ENCODE assay signal across 17 cellular contexts in the genomic region with DNA sequence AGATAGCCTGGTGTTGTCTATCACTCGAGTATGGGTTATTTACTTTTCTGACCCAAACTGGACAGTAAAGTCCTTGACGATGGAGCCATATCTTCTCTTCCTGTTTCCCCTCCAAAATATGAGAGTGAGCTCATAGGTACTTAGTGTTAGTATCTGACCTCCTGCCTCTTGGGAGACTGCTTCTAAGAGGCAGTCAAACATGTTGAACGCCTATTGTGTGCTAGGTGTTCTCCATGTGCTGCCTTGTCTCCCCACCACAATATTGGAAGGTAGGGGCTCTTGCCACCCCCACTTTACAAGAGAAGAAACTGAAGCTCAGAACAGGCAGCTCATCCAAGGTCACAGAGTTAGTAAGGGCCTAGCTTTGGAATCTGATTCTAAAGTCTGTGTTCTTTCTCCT. TPM values are rescaled to one million over a fixed set of nuclear protein-coding genes. Genes with fewer than 3 reads are reported as not detected.
A peak's percentile ranks its signal among the peaks of the same experiment; 100 is the strongest.
DNase-seq lines count a peak whose midpoint lies in the region; ATAC-seq and TF ChIP-seq lines count a peak whose summit lies in the region.
"Had no signal": no experiment of that assay in that cellular context is flagged by ENCODE, and none has a peak within 500 bp of the region (broad histone marks: within the 10 kb centered on the region; RNA-seq: fewer than 3 reads in every experiment).

No MANE protein-coding gene starts in this region.

- peaks cover 11 to 83% (median 71%) of the 10 kb centered on the region in 11 experiments; a peak in 19 of 22 replicates for H4K20me1 ChIP-seq in BLaER1 treated with 17β-estradiol and CSF1 and Interleukin-3, amounts not matched to agents 10 nM and 100 nM
- H4K20me1 ChIP-seq in osteoblast (ENCODE audit: insufficient read depth, low read length) = peaks cover 37% of the 10 kb centered on the region

- no peak overlapping the region for H2AFZ ChIP-seq in osteoblast (ENCODE audit: low read length)

- DNase-seq in RWPE2 (ENCODE audit: low spot score) (no peak), foreskin keratinocyte (no peak), osteoblast (ENCODE audit: insufficient read length, low spot score, missing footprints) (peak; percentile 58), NCI-H526 (lab: John Stamatoyannopoulos, UW) (no peak), GM13977 (ENCODE audit: low spot score) (no peak)
- DNase-seq: CD4-positive, alpha-beta memory T cell; DMS153; NCI-H1694; NCI-H2081; NCI-H2171; NCI-H345; NCI-H524; NCI-H82; SJCRH30 had no signal

- H3K27ac ChIP-seq in BLaER1 treated with 17β-estradiol and CSF1 and Interleukin-3, amounts not matched to agents 10 nM and 100 nM = no peak overlapping the region
- H3K27ac ChIP-seq in RWPE2 (ENCODE audit: poor library complexity, severe bottlenecking) (peak overlapping the region; percentile 83), foreskin keratinocyte (peak overlapping the region; percentile 42), osteoblast (ENCODE audit: low read depth, low read length) (no peak overlapping the region)
- H3K27ac ChIP-seq: SJCRH30 had no signal

- no peak for ATAC-seq in RWPE2 (ENCODE audit: low read depth)
- ATAC-seq in foreskin keratinocyte = no peak
- ATAC-seq in GM21737 (IDR thresholded peaks at IDR 0.05; ENCODE audit: unreplicated experiment) = no peak
- ATAC-seq: Panc1 had no signal

- TF ChIP-seq CTCF in RWPE2 (IDR thresholded peaks at IDR 0.05; ENCODE audit: poor library complexity, severe bottlenecking) = no peak
- no peak for TF ChIP-seq CTCF in foreskin keratinocyte (conservative IDR thresholded peaks at IDR 0.05)
- TF ChIP-seq CTCF in osteoblast (IDR thresholded peaks at IDR 0.05; ENCODE audit: extremely low read depth, low read depth, low read length) = no peak
- no peak for TF ChIP-seq CTCF in GM13977 (IDR thresholded peaks at IDR 0.05; ENCODE audit: extremely low read depth, insufficient read depth, missing control alignments)

- H3K79me2 ChIP-seq in osteoblast (ENCODE audit: insufficient read depth, low read length) = peaks cover 28% of the 10 kb centered on the region

- no peak overlapping the region for H3K4me3 ChIP-seq in BLaER1 treated with 17β-estradiol and CSF1 and Interleukin-3, amounts not matched to agents 10 nM and 100 nM
- H3K4me3 ChIP-seq in RWPE2 (ENCODE audit: severe bottlenecking) (no peak overlapping the region), osteoblast (ENCODE audit: insufficient read depth, low read length) (no peak overlapping the region)
- H3K4me3 ChIP-seq: SJCRH30 had no signal

- peak overlapping the region in 7 of 11 experiments; percentile 46 to 92 (median 81); a peak in 11 of 22 replicates for H3K4me2 ChIP-seq in BLaER1 treated with 17β-estradiol and CSF1 and Interleukin-3, amounts not matched to agents 10 nM and 100 nM
- no peak overlapping the region for H3K4me2 ChIP-seq in osteoblast (ENCODE audit: insufficient read depth, low read length)

- H3K4me1 ChIP-seq in BLaER1 treated with 17β-estradiol and CSF1 and Interleukin-3, amounts not matched to agents 10 nM and 100 nM = peaks cover 40 to 84% (median 70%) of the 10 kb centered on the region in 10 experiments
- H3K4me1 ChIP-seq in RWPE2 (ENCODE audit: insufficient read depth, poor library complexity, severe bottlenecking) (peaks cover 14% of the 10 kb centered on the region), foreskin keratinocyte (peaks cover 9% of the 10 kb centered on the region), osteoblast (ENCODE audit: insufficient read depth, low read length) (no peaks in the 10 kb centered on the region)

- H3K36me3 ChIP-seq in BLaER1 treated with 17β-estradiol and CSF1 and Interleukin-3, amounts not matched to agents 10 nM and 100 nM = peaks cover 15 to 53% (median 24%) of the 10 kb centered on the region in 11 experiments; a peak in 17 of 22 replicates
- H3K36me3 ChIP-seq in RWPE2 (ENCODE audit: low read depth) = peaks cover 46% of the 10 kb centered on the region
- H3K36me3 ChIP-seq in osteoblast (ENCODE audit: insufficient read depth, low read length) = peaks cover 4% of the 10 kb centered on the region
- H3K36me3 ChIP-seq: SJCRH30 had no signal

- H3K9me3 ChIP-seq in BLaER1 treated with 17β-estradiol and CSF1 and Interleukin-3, amounts not matched to agents 10 nM and 100 nM (replicated peaks in 1 of 11) = no peaks in the 10 kb centered on the region
- H3K9me3 ChIP-seq in RWPE2 (ENCODE audit: severe bottlenecking) (no peaks in the 10 kb centered on the region), osteoblast (ENCODE audit: low read depth, low read length) (no peaks in the 10 kb centered on the region)
- H3K9me3 ChIP-seq: SJCRH30 had no signal

- no peak overlapping the region for H3K9ac ChIP-seq in BLaER1 treated with 17β-estradiol and CSF1 and Interleukin-3, amounts not matched to agents 10 nM and 100 nM

- in situ Hi-C loops in GM13977 (cut with MboI; ENCODE audit: low pct_unique_long_range_greater_than_20kb, low sequenced_read_pairs, unreplicated experiment) = no loop called here

- peaks cover 30 to 90% (median 65%) of the 10 kb centered on the region in 11 experiments for H3K27me3 ChIP-seq in BLaER1 treated with 17β-estradiol and CSF1 and Interleukin-3, amounts not matched to agents 10 nM and 100 nM
- H3K27me3 ChIP-seq in RWPE2 (ENCODE audit: insufficient read depth, poor library complexity, severe bottlenecking) (no peaks in the 10 kb centered on the region), foreskin keratinocyte (no peaks in the 10 kb centered on the region), osteoblast (ENCODE audit: insufficient read depth, low read length) (peaks cover 8% of the 10 kb centered on the region)
- H3K27me3 ChIP-seq: SJCRH30 had no signal

RNA-seq across cellular contexts. Expression of gene EFNB1, which starts 8.3 kb away (rescaled TPM):
- total RNA-seq in foreskin keratinocyte (186 and 223 TPM in 2 replicates), osteoblast (34.7 and 35.7 TPM in 2 replicates)
- 133 and 150 TPM in 2 replicates for polyA plus RNA-seq in foreskin keratinocyte

Comparison
In these comparisons a context has a peak if more than half of its experiments do, and no peak if none do; other contexts are left out.
1. H3K27ac ChIP-seq: peak in RWPE2 (single experiment) and foreskin keratinocyte (single experiment); none in BLaER1 treated with 17β-estradiol and CSF1 and Interleukin-3, amounts not matched to agents 10 nM and 100 nM (0 of 11) and osteoblast (single experiment).